In the genomic region with DNA sequence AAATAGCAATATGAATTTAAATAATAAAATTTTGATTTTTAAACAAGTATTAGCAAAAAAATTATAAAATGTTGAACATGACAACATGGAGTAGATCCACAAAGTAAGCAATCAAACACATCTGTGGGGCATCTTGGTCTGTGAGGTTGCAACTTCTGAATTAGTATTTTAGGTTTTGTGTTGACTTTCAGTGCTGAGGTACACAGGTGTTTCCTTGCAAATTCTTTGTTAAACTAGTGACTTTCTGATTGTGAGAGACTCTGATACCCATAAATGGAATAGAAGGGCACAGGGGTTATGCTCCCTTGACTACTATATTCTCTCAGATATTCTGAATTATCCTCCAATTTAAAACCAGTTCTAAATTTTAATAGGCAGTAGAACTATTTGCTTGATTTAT, we compare ENCODE assay signal across 32 cellular contexts.
"Had no signal": no experiment of that assay in that cellular context is flagged by ENCODE, and none has a peak within 500 bp of the region (broad histone marks: within the 10 kb centered on the region; RNA-seq: fewer than 3 reads in every experiment).

No MANE protein-coding gene starts in this region.

- H3K4me3 ChIP-seq: MG63 had no signal

- H3K9ac ChIP-seq: KMS-11 had no signal

- H3K27ac ChIP-seq: KMS-11 had no signal

- H3K27me3 ChIP-seq: MG63 had no signal

- DNase-seq: Karpas-422, Kasumi-1, KG1, MG63, NCI-H1048, NCI-H1092, NCI-H1092 treated with DMSO at 0.1 percent for 48 hours, NCI-H1105, NCI-H1105 treated with DMSO at 0.1 percent for 48 hours, NCI-H1417 treated with DMSO at 0.1 percent for 48 hours, NCI-H1436, NCI-H1436 treated with DMSO at 0.1 percent for 48 hours, NCI-H146, NCI-H1694, NCI-H1694 treated with DMSO at 0.1 percent for 48 hours, NCI-H187, NCI-H187 treated with DMSO at 0.1 percent for 48 hours, NCI-H1930, NCI-H2029, NCI-H2029 treated with DMSO at 0.1 percent for 48 hours, NCI-H2081, NCI-H2081 treated with DMSO at 0.1 percent for 48 hours, NCI-H2107, NCI-H2171, NCI-H2171 treated with DMSO at 0.1 percent for 48 hours, NCI-H2227 treated with DMSO at 0.1 percent for 48 hours, NCI-H226, NCI-H345, NCI-H446, NCI-H446 treated with DMSO at 0.1 percent for 48 hours, NCI-H510A had no signal

- H3K4me2 ChIP-seq: KMS-11 had no signal

- H3K9me3 ChIP-seq: MG63 had no signal

- H3K36me3 ChIP-seq: MG63 had no signal
